In the genomic region with DNA sequence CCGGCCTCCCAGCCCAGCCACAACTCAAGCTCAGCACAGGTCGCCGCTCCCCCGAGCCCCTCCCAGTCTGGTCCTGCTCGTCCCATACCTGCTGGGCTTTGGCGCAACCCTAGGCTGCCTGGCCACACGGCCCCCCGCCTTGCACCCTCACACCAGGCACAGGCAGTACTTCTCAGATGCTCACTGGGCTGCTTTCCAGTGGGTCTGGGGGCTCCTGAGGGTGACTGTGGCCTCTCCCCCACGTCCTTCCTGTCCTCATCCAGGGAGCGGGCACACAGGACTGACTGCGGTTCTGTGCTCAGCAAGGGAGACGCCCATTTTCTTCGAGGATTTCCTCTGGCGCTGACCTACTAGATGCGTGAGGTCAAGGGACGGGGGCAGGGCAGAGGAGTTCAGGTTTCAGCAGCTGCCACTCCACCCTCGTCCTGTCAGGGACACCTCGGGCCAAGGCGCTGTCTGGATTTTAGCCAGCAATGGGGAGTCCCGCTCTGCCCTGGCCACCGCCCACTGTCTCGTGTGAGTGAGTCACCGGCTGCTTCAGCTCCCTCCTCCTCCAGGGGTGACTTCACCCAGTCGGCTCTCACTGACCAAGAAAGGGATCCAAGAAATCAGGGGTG, we compare ENCODE assay signal across 1 cellular context.
A peak's percentile ranks its signal among the peaks of the same experiment; 100 is the strongest.
TF ChIP-seq lines count a peak whose summit lies in the region.

No MANE protein-coding gene starts in this region.

TF ChIP-seq in HepG2, 621 proteins besides CTCF, POLR2A, EP300 and RAD21 (continued from another document and continues in another):
- TF ChIP-seq, protein P1, sequence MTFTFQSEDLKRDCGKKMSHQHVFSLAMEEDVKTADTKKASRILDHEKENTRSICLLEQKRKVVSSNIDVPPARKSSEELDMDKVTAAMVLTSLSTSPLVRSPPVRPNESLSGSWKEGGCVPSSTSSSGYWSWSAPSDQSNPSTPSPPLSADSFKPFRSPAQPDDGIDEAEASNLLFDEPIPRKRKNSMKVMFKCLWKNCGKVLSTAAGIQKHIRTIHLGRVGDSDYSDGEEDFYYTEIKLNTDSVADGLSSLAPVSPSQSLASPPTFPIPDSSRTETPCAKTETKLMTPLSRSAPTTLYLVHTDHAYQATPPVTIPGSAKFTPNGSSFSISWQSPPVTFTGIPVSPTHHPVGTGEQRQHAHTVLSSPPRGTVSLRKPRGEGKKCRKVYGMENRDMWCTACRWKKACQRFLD (CRISPR knock-in tag; IDR thresholded peaks at IDR 0.05; ENCODE audit: borderline replicate concordance) = no peak
- TF ChIP-seq ELF3 (CRISPR knock-in tag; IDR thresholded peaks at IDR 0.05) = no peak
- TF ChIP-seq MIER2 (CRISPR knock-in tag; IDR thresholded peaks at IDR 0.05) = no peak
- TF ChIP-seq, protein P2, sequence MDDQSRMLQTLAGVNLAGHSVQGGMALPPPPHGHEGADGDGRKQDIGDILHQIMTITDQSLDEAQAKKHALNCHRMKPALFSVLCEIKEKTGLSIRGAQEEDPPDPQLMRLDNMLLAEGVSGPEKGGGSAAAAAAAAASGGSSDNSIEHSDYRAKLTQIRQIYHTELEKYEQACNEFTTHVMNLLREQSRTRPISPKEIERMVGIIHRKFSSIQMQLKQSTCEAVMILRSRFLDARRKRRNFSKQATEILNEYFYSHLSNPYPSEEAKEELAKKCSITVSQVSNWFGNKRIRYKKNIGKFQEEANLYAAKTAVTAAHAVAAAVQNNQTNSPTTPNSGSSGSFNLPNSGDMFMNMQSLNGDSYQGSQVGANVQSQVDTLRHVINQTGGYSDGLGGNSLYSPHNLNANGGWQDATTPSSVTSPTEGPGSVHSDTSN (CRISPR knock-in tag; IDR thresholded peaks at IDR 0.05; ENCODE audit: borderline replicate concordance) = no peak
- TF ChIP-seq NR2F6 (IDR thresholded peaks at IDR 0.05) = peak; percentile 46; the same call in 1 of the 2 replicates
- no peak; the same call in 1 of the 2 replicates for TF ChIP-seq NR2F6 (CRISPR knock-in tag; IDR thresholded peaks at IDR 0.05)
- TF ChIP-seq ARNT (IDR thresholded peaks at IDR 0.05) = no peak
- no peak for TF ChIP-seq MXD4 (CRISPR knock-in tag; IDR thresholded peaks at IDR 0.05)
- TF ChIP-seq, protein P3, sequence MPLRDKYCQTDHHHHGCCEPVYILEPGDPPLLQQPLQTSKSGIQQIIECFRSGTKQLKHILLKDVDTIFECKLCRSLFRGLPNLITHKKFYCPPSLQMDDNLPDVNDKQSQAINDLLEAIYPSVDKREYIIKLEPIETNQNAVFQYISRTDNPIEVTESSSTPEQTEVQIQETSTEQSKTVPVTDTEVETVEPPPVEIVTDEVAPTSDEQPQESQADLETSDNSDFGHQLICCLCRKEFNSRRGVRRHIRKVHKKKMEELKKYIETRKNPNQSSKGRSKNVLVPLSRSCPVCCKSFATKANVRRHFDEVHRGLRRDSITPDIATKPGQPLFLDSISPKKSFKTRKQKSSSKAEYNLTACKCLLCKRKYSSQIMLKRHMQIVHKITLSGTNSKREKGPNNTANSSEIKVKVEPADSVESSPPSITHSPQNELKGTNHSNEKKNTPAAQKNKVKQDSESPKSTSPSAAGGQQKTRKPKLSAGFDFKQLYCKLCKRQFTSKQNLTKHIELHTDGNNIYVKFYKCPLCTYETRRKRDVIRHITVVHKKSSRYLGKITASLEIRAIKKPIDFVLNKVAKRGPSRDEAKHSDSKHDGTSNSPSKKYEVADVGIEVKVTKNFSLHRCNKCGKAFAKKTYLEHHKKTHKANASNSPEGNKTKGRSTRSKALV (CRISPR knock-in tag; IDR thresholded peaks at IDR 0.05) = no peak
- no peak for TF ChIP-seq SATB2 (CRISPR knock-in tag; IDR thresholded peaks at IDR 0.05)
- TF ChIP-seq ZNF326 (CRISPR knock-in tag; IDR thresholded peaks at IDR 0.05; ENCODE audit: borderline replicate concordance) = no peak
- TF ChIP-seq MYC (CRISPR knock-in tag; IDR thresholded peaks at IDR 0.05; ENCODE audit: borderline replicate concordance) = no peak; the same call in 1 of the 2 replicates
- TF ChIP-seq PHB2 (IDR thresholded peaks at IDR 0.05; ENCODE audit: partially characterized antibody) = no peak
- TF ChIP-seq KDM6A (CRISPR knock-in tag; IDR thresholded peaks at IDR 0.05; ENCODE audit: low read depth) = no peak
- TF ChIP-seq GPN1 (CRISPR knock-in tag; IDR thresholded peaks at IDR 0.05; ENCODE audit: borderline replicate concordance) = no peak
- peak; percentile 6; the same call in 1 of the 2 replicates for TF ChIP-seq BCL6 (CRISPR knock-in tag; IDR thresholded peaks at IDR 0.05)
- TF ChIP-seq, protein P4, sequence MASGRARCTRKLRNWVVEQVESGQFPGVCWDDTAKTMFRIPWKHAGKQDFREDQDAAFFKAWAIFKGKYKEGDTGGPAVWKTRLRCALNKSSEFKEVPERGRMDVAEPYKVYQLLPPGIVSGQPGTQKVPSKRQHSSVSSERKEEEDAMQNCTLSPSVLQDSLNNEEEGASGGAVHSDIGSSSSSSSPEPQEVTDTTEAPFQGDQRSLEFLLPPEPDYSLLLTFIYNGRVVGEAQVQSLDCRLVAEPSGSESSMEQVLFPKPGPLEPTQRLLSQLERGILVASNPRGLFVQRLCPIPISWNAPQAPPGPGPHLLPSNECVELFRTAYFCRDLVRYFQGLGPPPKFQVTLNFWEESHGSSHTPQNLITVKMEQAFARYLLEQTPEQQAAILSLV (CRISPR knock-in tag; IDR thresholded peaks at IDR 0.05; ENCODE audit: borderline replicate concordance) = 0 out of 2 replicates have a peak, but pooled peaks have one; percentile 36
- peak; percentile 22; the same call in 1 of the 3 replicates for TF ChIP-seq MXI1 (IDR thresholded peaks at IDR 0.05; ENCODE audit: borderline replicate concordance, low read depth, low read length)
- no peak for TF ChIP-seq YEATS2 (CRISPR knock-in tag; IDR thresholded peaks at IDR 0.05; ENCODE audit: borderline replicate concordance)
- TF ChIP-seq SAFB2 (CRISPR knock-in tag; IDR thresholded peaks at IDR 0.05; ENCODE audit: borderline replicate concordance, low read depth) = no peak
- TF ChIP-seq, protein P5, sequence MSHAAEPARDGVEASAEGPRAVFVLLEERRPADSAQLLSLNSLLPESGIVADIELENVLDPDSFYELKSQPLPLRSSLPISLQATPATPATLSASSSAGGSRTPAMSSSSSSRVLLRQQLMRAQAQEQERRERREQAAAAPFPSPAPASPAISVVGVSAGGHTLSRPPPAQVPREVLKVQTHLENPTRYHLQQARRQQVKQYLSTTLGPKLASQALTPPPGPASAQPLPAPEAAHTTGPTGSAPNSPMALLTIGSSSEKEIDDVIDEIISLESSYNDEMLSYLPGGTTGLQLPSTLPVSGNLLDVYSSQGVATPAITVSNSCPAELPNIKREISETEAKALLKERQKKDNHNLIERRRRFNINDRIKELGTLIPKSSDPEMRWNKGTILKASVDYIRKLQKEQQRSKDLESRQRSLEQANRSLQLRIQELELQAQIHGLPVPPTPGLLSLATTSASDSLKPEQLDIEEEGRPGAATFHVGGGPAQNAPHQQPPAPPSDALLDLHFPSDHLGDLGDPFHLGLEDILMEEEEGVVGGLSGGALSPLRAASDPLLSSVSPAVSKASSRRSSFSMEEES (CRISPR knock-in tag; IDR thresholded peaks at IDR 0.05) = peak; percentile 90
- TF ChIP-seq JUN (CRISPR knock-in tag; IDR thresholded peaks at IDR 0.05) = 0 out of 2 replicates have a peak, but pooled peaks have one; percentile 31
- TF ChIP-seq ADNP (CRISPR knock-in tag; IDR thresholded peaks at IDR 0.05) = no peak
- no peak for TF ChIP-seq ZNF790 (CRISPR knock-in tag; IDR thresholded peaks at IDR 0.05; ENCODE audit: borderline replicate concordance)
- TF ChIP-seq ZNF773 (CRISPR knock-in tag; IDR thresholded peaks at IDR 0.05; ENCODE audit: borderline replicate concordance) = no peak
- no peak for TF ChIP-seq NAIF1 (CRISPR knock-in tag; IDR thresholded peaks at IDR 0.05; ENCODE audit: borderline replicate concordance)
- no peak for TF ChIP-seq NRL (CRISPR knock-in tag; IDR thresholded peaks at IDR 0.05; ENCODE audit: borderline replicate concordance)
- TF ChIP-seq, protein P6, sequence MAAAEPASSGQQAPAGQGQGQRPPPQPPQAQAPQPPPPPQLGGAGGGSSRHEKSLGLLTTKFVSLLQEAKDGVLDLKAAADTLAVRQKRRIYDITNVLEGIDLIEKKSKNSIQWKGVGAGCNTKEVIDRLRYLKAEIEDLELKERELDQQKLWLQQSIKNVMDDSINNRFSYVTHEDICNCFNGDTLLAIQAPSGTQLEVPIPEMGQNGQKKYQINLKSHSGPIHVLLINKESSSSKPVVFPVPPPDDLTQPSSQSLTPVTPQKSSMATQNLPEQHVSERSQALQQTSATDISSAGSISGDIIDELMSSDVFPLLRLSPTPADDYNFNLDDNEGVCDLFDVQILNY (CRISPR knock-in tag; conservative IDR thresholded peaks at IDR 0.05) = no peak
- no peak for TF ChIP-seq IRF2 (CRISPR knock-in tag; IDR thresholded peaks at IDR 0.05)
- no peak for TF ChIP-seq HCFC1 (IDR thresholded peaks at IDR 0.05; ENCODE audit: low read depth, low read length)
- TF ChIP-seq, protein P7, sequence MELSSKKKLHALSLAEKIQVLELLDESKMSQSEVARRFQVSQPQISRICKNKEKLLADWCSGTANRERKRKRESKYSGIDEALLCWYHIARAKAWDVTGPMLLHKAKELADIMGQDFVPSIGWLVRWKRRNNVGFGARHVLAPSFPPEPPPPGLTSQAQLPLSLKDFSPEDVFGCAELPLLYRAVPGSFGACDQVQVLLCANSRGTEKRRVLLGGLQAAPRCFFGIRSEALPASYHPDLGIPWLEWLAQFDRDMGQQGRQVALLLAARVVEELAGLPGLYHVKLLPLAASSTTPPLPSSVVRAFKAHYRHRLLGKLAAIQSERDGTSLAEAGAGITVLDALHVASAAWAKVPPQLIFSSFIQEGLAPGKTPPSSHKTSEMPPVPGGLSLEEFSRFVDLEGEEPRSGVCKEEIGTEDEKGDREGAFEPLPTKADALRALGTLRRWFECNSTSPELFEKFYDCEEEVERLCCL (CRISPR knock-in tag; IDR thresholded peaks at IDR 0.05; ENCODE audit: borderline replicate concordance) = no peak
- TF ChIP-seq, protein P8, sequence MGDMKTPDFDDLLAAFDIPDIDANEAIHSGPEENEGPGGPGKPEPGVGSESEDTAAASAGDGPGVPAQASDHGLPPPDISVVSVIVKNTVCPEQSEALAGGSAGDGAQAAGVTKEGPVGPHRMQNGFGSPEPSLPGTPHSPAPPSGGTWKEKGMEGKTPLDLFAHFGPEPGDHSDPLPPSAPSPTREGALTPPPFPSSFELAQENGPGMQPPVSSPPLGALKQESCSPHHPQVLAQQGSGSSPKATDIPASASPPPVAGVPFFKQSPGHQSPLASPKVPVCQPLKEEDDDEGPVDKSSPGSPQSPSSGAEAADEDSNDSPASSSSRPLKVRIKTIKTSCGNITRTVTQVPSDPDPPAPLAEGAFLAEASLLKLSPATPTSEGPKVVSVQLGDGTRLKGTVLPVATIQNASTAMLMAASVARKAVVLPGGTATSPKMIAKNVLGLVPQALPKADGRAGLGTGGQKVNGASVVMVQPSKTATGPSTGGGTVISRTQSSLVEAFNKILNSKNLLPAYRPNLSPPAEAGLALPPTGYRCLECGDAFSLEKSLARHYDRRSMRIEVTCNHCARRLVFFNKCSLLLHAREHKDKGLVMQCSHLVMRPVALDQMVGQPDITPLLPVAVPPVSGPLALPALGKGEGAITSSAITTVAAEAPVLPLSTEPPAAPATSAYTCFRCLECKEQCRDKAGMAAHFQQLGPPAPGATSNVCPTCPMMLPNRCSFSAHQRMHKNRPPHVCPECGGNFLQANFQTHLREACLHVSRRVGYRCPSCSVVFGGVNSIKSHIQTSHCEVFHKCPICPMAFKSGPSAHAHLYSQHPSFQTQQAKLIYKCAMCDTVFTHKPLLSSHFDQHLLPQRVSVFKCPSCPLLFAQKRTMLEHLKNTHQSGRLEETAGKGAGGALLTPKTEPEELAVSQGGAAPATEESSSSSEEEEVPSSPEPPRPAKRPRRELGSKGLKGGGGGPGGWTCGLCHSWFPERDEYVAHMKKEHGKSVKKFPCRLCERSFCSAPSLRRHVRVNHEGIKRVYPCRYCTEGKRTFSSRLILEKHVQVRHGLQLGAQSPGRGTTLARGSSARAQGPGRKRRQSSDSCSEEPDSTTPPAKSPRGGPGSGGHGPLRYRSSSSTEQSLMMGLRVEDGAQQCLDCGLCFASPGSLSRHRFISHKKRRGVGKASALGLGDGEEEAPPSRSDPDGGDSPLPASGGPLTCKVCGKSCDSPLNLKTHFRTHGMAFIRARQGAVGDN (CRISPR knock-in tag; IDR thresholded peaks at IDR 0.05) = peak; percentile 65
- no peak for TF ChIP-seq ZNF816 (CRISPR knock-in tag; IDR thresholded peaks at IDR 0.05; ENCODE audit: borderline replicate concordance)
- no peak for TF ChIP-seq ZNF720 (CRISPR knock-in tag; IDR thresholded peaks at IDR 0.05)
- TF ChIP-seq ZBTB38 (CRISPR knock-in tag; IDR thresholded peaks at IDR 0.05) = peak; percentile 47
- no peak for TF ChIP-seq ZSCAN29 (CRISPR knock-in tag; conservative IDR thresholded peaks at IDR 0.05)
- TF ChIP-seq, protein P9, sequence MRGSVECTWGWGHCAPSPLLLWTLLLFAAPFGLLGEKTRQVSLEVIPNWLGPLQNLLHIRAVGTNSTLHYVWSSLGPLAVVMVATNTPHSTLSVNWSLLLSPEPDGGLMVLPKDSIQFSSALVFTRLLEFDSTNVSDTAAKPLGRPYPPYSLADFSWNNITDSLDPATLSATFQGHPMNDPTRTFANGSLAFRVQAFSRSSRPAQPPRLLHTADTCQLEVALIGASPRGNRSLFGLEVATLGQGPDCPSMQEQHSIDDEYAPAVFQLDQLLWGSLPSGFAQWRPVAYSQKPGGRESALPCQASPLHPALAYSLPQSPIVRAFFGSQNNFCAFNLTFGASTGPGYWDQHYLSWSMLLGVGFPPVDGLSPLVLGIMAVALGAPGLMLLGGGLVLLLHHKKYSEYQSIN (CRISPR knock-in tag; IDR thresholded peaks at IDR 0.05; ENCODE audit: borderline replicate concordance) = no peak
- TF ChIP-seq ZNF263 (CRISPR knock-in tag; IDR thresholded peaks at IDR 0.05) = peak; percentile 53; the same call in 1 of the 2 replicates
- no peak for TF ChIP-seq ZBTB42 (CRISPR knock-in tag; IDR thresholded peaks at IDR 0.05)
- TF ChIP-seq HNF4A (CRISPR knock-in tag; IDR thresholded peaks at IDR 0.05) = peak; percentile 17; the same call in 1 of the 2 replicates
- TF ChIP-seq IRX3 (CRISPR knock-in tag; IDR thresholded peaks at IDR 0.05; ENCODE audit: borderline replicate concordance, low read depth) = no peak
- no peak for TF ChIP-seq ZNF572 (CRISPR knock-in tag; IDR thresholded peaks at IDR 0.05)
- TF ChIP-seq, protein P10, sequence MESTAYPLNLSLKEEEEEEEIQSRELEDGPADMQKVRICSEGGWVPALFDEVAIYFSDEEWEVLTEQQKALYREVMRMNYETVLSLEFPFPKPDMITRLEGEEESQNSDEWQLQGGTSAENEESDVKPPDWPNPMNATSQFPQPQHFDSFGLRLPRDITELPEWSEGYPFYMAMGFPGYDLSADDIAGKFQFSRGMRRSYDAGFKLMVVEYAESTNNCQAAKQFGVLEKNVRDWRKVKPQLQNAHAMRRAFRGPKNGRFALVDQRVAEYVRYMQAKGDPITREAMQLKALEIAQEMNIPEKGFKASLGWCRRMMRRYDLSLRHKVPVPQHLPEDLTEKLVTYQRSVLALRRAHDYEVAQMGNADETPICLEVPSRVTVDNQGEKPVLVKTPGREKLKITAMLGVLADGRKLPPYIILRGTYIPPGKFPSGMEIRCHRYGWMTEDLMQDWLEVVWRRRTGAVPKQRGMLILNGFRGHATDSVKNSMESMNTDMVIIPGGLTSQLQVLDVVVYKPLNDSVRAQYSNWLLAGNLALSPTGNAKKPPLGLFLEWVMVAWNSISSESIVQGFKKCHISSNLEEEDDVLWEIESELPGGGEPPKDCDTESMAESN (CRISPR knock-in tag; conservative IDR thresholded peaks at IDR 0.05) = no peak
- no peak for TF ChIP-seq RCOR2 (CRISPR knock-in tag; IDR thresholded peaks at IDR 0.05)
- no peak for TF ChIP-seq KMT2B (CRISPR knock-in tag; IDR thresholded peaks at IDR 0.05)
- no peak for TF ChIP-seq ZNF678 (CRISPR knock-in tag; IDR thresholded peaks at IDR 0.05)
- no peak for TF ChIP-seq ZSCAN20 (CRISPR knock-in tag; IDR thresholded peaks at IDR 0.05; ENCODE audit: borderline replicate concordance)
- no peak for TF ChIP-seq ZNF749 (CRISPR knock-in tag; IDR thresholded peaks at IDR 0.05; ENCODE audit: borderline replicate concordance)
- peak; percentile 55 for TF ChIP-seq SAP130 (CRISPR knock-in tag; IDR thresholded peaks at IDR 0.05; ENCODE audit: low read depth)
- no peak for TF ChIP-seq CCAR2 (optimal IDR thresholded peaks at IDR 0.05; ENCODE audit: low read depth, low read length)
